8 cellular contexts compared by ENCODE assay signal in the genomic region with DNA sequence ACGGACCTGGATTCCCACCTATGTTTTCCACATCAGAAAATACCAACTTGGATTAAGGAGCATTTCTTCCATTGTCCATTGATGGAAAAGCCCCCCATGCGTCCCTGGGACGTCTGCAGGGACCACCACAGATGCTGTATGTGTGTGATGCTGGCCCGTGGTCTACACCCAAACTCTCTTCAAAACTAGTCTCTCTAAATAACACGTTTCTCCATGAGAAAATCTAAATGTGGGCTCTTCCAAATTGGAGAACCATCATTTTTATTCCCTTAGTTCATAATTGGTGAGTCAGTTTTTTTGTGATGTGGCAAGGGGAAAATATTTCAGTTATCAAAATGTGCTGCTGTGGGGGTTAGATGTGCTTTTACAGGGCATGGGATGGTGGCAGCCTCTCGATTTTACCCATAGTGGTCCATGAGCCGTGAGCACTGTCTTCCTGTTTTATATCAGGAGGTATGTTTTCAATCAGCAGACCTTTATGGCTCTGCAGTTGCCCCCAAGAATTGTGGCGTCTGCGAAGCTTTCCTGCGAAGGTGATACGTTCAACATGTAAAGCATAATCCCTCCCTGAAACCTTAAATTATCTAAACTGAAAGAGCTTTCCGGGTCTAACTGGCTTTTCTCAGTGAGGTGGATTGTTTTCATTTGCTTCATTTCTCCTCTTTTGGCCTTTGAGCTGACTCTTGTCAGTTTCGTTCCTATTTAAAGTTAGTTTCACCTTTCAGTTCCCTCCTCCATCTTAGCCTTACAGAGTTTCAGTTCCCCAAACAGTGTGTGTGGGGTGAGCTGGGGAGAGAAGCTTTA.
DNase-seq lines count a peak whose midpoint lies in the region; ATAC-seq, FAIRE-seq and TF ChIP-seq lines count a peak whose summit lies in the region.

No MANE protein-coding gene starts in this region.

- ATAC-seq in right lobe of liver: peak; percentile 43 to 70 (median 58)
- ATAC-seq in HepG2: no peak
- peak; percentile 93 for ATAC-seq in HG03469 (IDR thresholded peaks at IDR 0.05; ENCODE audit: unreplicated experiment)

- H3K27me3 ChIP-seq in right lobe of liver (no peaks in the 10 kb centered on the region), HepG2 (ENCODE audit: control insufficient read depth in 1 of 2, insufficient read depth in 2 of 2, low read length in 2 of 2) (no peaks in the 10 kb centered on the region; a peak in 1 of 5 replicates)

- H2AFZ ChIP-seq in HepG2 (ENCODE audit: low read length): no peak overlapping the region

- H3K4me1 ChIP-seq in right lobe of liver (peaks cover 0 to 14% (median 0%) of the 10 kb centered on the region in 4 donors), HepG2 (ENCODE audit: insufficient read depth, low read length) (no peaks in the 10 kb centered on the region)

- in situ Hi-C loops in HepG2 (cut with HindIII; ENCODE audit: extremely low pct_ligation_motif_present, low pct_unique_long_range_greater_than_20kb): no loop called here

- no peaks in the 10 kb centered on the region for H3K79me2 ChIP-seq in HepG2 (ENCODE audit: insufficient read depth, low read length)

- DNase-seq in right lobe of liver (no peak), HepG2 (ENCODE audit: low spot score) (no peak), hippocampal formation (lab: John Stamatoyannopoulos, UW) (no peak), SHP77 (lab: John Stamatoyannopoulos, UW) (no peak), OCI-M1 (lab: John Stamatoyannopoulos, UW) (no peak)
- peak; percentile 40 for DNase-seq in activated naive CD4-positive, alpha-beta T cell treated with anti-CD3 and anti-CD28 coated beads, Interleukin-2, amount 50 U/mL, for 16 hours
- DNase-seq in stimulated activated CD4-positive, alpha-beta T cell treated with anti-CD3 and anti-CD28 coated beads, TNF-alpha, amount 100 ng/mL, for 24 hours (ENCODE audit: low read depth in 3 of 3): peak; percentile 19 to 61 (median 34)

- TF ChIP-seq POLR2A in right lobe of liver (IDR thresholded peaks at IDR 0.05) (no peak), HepG2 (IDR thresholded peaks at IDR 0.05; ENCODE audit: insufficient read depth in 1 of 2, low read depth in 2 of 2, low read length in 2 of 2) (no peak)

- BruUV-seq in HepG2 (replicated peaks; lab: Mats Ljungman, UMichigan): no TSS peak

- WGBS in right lobe of liver (ENCODE audit: insufficient coverage, low coverage, low lambda C conversion rate, missing lambda C conversion rate): 75% methylated on average over 13 of the region's 13 CpGs
- 58% methylated on average over 13 of the region's 13 CpGs for WGBS in HepG2 (ENCODE audit: low lambda C conversion rate)

- CTCF ChIA-PET in HepG2 (lab: Yijun Ruan, JAX; ENCODE audit: low intra/inter-chr PET ratio, low total read pairs): no interaction called here

- intact Hi-C loops in right lobe of liver (cut with DNase I) (no loop called here), HepG2 (cut with micrococcal nuclease; ENCODE audit: unreplicated experiment) (loop anchor here (10.0 kb wide), 1 partner anchor 64 kb away; no protein-coding TSS in a partner anchor)

- H3K9me3 ChIP-seq in right lobe of liver: no peaks in the 10 kb centered on the region
- no peaks in the 10 kb centered on the region for H3K9me3 ChIP-seq in HepG2 (ENCODE audit: low read length)

- TF ChIP-seq RAD21 in HepG2 (CRISPR knock-in tag; IDR thresholded peaks at IDR 0.05): no peak

- H3K36me3 ChIP-seq in right lobe of liver (no peaks in the 10 kb centered on the region), HepG2 (replicated peaks in 1 of 2; ENCODE audit: control insufficient read depth in 1 of 2, insufficient read depth in 2 of 2, low read length in 2 of 2) (no peaks in the 10 kb centered on the region)

- TF ChIP-seq CTCF in right lobe of liver (IDR thresholded peaks at IDR 0.05) (no peak), HepG2 (CRISPR knock-in tag; IDR thresholded peaks at IDR 0.05) (no peak)

- no peak overlapping the region for H3K9ac ChIP-seq in HepG2 (ENCODE audit: insufficient read depth, low read depth, low read length)

- TF ChIP-seq EP300 in HepG2 (IDR thresholded peaks at IDR 0.05; ENCODE audit: low read depth in 2 of 2, low read length in 2 of 2): no peak
- no peak for TF ChIP-seq EP300 in HepG2 (CRISPR knock-in tag; IDR thresholded peaks at IDR 0.05; ENCODE audit: borderline replicate concordance)

- no peak for FAIRE-seq in HepG2 (lab: Jason Lieb, UNC)

- no peak overlapping the region for H3K4me2 ChIP-seq in HepG2 (ENCODE audit: low read depth, low read length)

- POLR2A ChIA-PET in HepG2 (lab: Yijun Ruan, JAX): no interaction called here

- no peaks in the 10 kb centered on the region for H4K20me1 ChIP-seq in HepG2 (ENCODE audit: insufficient read depth, low read length)

- H3K4me3 ChIP-seq in right lobe of liver (no peak overlapping the region), HepG2 (replicated peaks in 1 of 3; ENCODE audit: insufficient read depth in 1 of 3, low read depth in 2 of 3, low read length in 3 of 3) (no peak overlapping the region)

- H3K27ac ChIP-seq in right lobe of liver (no peak overlapping the region), HepG2 (ENCODE audit: extremely low read length, insufficient read depth, low read length) (no peak overlapping the region)

TF ChIP-seq in HepG2, 621 proteins besides CTCF, POLR2A, EP300 and RAD21 (continues in another document):
- TF ChIP-seq KLF13 (CRISPR knock-in tag; IDR thresholded peaks at IDR 0.05) (no peak), ZSCAN22 (CRISPR knock-in tag; IDR thresholded peaks at IDR 0.05) (no peak), PRMT3 (CRISPR knock-in tag; IDR thresholded peaks at IDR 0.05; ENCODE audit: borderline replicate concordance, low read depth) (no peak), NCOA1 (CRISPR knock-in tag; IDR thresholded peaks at IDR 0.05) (no peak), ZNF660 (CRISPR knock-in tag; IDR thresholded peaks at IDR 0.05; ENCODE audit: borderline replicate concordance, low read depth) (no peak), HIVEP1 (CRISPR knock-in tag; IDR thresholded peaks at IDR 0.05) (no peak), ELF4 (CRISPR knock-in tag; IDR thresholded peaks at IDR 0.05; ENCODE audit: borderline replicate concordance) (no peak), ZFAT (CRISPR knock-in tag; conservative IDR thresholded peaks at IDR 0.05) (no peak), ARNTL (CRISPR knock-in tag; IDR thresholded peaks at IDR 0.05) (no peak), FOXJ3 (CRISPR knock-in tag; IDR thresholded peaks at IDR 0.05; ENCODE audit: borderline replicate concordance) (no peak), CENPX (CRISPR knock-in tag; IDR thresholded peaks at IDR 0.05) (no peak), CBFB (CRISPR knock-in tag; IDR thresholded peaks at IDR 0.05) (no peak), ZFYVE20 (CRISPR knock-in tag; IDR thresholded peaks at IDR 0.05; ENCODE audit: borderline replicate concordance, low read depth) (no peak), ZNF484 (CRISPR knock-in tag; IDR thresholded peaks at IDR 0.05; ENCODE audit: borderline replicate concordance, low read depth) (no peak)
- TF ChIP-seq, protein P1, sequence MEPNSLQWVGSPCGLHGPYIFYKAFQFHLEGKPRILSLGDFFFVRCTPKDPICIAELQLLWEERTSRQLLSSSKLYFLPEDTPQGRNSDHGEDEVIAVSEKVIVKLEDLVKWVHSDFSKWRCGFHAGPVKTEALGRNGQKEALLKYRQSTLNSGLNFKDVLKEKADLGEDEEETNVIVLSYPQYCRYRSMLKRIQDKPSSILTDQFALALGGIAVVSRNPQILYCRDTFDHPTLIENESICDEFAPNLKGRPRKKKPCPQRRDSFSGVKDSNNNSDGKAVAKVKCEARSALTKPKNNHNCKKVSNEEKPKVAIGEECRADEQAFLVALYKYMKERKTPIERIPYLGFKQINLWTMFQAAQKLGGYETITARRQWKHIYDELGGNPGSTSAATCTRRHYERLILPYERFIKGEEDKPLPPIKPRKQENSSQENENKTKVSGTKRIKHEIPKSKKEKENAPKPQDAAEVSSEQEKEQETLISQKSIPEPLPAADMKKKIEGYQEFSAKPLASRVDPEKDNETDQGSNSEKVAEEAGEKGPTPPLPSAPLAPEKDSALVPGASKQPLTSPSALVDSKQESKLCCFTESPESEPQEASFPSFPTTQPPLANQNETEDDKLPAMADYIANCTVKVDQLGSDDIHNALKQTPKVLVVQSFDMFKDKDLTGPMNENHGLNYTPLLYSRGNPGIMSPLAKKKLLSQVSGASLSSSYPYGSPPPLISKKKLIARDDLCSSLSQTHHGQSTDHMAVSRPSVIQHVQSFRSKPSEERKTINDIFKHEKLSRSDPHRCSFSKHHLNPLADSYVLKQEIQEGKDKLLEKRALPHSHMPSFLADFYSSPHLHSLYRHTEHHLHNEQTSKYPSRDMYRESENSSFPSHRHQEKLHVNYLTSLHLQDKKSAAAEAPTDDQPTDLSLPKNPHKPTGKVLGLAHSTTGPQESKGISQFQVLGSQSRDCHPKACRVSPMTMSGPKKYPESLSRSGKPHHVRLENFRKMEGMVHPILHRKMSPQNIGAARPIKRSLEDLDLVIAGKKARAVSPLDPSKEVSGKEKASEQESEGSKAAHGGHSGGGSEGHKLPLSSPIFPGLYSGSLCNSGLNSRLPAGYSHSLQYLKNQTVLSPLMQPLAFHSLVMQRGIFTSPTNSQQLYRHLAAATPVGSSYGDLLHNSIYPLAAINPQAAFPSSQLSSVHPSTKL (CRISPR knock-in tag; IDR thresholded peaks at IDR 0.05): no peak
- TF ChIP-seq, protein P2, sequence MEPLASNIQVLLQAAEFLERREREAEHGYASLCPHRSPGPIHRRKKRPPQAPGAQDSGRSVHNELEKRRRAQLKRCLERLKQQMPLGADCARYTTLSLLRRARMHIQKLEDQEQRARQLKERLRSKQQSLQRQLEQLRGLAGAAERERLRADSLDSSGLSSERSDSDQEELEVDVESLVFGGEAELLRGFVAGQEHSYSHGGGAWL (CRISPR knock-in tag; IDR thresholded peaks at IDR 0.05): no peak

Comparison
In these comparisons a context has a peak if more than half of its experiments do, and no peak if none do; other contexts are left out.
1. DNase-seq: peak in activated naive CD4-positive, alpha-beta T cell treated with anti-CD3 and anti-CD28 coated beads, Interleukin-2, amount 50 U/mL, for 16 hours (single experiment) and stimulated activated CD4-positive, alpha-beta T cell treated with anti-CD3 and anti-CD28 coated beads, TNF-alpha, amount 100 ng/mL, for 24 hours (3 of 3); none in right lobe of liver (0 of 3), HepG2 (single experiment), hippocampal formation (0 of 2), SHP77 (0 of 2) and OCI-M1 (single experiment).